In the genomic region with DNA sequence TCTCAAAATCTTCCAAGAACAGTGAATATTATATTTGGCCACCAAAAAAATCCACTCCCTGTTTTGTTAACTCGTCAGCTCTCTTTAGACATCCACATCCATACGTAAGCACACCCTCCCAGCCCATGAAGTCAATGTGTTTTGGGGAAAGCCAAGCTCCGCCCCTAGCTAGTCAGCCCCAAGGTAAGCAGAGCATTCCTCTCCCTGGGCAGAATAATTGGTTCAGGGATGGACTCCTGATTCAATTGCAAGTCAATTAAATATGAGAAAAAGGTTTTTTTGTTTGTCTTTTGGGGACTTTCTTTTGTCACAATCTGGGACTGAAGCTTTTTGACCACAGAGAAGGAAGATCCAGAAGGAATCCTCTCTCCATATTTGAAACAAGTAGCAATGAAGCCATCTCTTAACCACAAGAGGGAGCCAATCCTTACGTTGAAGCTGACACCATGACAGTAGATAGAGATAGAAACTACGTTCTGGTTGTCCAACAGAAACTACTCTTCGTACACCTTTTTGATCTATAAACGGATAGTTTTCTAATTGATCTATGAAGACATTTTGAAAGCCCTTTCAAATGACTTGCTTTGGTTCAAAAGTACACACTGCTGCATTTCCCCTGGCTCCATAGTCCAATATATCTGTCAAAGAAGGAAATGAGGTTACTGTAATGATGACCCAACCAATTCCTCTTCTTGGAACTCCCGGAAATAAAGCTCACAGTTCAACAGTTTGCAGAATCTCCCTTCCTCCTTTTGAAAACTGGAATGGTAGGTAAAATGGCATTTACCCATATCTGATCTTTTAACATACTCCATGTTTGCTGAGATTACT, we compare ENCODE assay signal across 1 cellular context.
TF ChIP-seq lines count a peak whose summit lies in the region.

No MANE protein-coding gene starts in this region.

TF ChIP-seq in HCT116, 20 proteins besides CTCF, POLR2A, EP300 and RAD21 (continued from another document):
- TF ChIP-seq, protein P1, sequence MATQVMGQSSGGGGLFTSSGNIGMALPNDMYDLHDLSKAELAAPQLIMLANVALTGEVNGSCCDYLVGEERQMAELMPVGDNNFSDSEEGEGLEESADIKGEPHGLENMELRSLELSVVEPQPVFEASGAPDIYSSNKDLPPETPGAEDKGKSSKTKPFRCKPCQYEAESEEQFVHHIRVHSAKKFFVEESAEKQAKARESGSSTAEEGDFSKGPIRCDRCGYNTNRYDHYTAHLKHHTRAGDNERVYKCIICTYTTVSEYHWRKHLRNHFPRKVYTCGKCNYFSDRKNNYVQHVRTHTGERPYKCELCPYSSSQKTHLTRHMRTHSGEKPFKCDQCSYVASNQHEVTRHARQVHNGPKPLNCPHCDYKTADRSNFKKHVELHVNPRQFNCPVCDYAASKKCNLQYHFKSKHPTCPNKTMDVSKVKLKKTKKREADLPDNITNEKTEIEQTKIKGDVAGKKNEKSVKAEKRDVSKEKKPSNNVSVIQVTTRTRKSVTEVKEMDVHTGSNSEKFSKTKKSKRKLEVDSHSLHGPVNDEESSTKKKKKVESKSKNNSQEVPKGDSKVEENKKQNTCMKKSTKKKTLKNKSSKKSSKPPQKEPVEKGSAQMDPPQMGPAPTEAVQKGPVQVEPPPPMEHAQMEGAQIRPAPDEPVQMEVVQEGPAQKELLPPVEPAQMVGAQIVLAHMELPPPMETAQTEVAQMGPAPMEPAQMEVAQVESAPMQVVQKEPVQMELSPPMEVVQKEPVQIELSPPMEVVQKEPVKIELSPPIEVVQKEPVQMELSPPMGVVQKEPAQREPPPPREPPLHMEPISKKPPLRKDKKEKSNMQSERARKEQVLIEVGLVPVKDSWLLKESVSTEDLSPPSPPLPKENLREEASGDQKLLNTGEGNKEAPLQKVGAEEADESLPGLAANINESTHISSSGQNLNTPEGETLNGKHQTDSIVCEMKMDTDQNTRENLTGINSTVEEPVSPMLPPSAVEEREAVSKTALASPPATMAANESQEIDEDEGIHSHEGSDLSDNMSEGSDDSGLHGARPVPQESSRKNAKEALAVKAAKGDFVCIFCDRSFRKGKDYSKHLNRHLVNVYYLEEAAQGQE (IDR thresholded peaks at IDR 0.05; ENCODE audit: low read depth), result no peak
- TF ChIP-seq YY1 (IDR thresholded peaks at IDR 0.05; ENCODE audit: extremely low read depth, insufficient replicate concordance, low read depth, low read length) (no peak), SIN3A (IDR thresholded peaks at IDR 0.05; ENCODE audit: low read depth) (no peak), POLR2AphosphoS5 (IDR thresholded peaks at IDR 0.05; ENCODE audit: low read depth, low read length) (no peak)
